8 cellular contexts compared by ENCODE assay signal in the genomic region with DNA sequence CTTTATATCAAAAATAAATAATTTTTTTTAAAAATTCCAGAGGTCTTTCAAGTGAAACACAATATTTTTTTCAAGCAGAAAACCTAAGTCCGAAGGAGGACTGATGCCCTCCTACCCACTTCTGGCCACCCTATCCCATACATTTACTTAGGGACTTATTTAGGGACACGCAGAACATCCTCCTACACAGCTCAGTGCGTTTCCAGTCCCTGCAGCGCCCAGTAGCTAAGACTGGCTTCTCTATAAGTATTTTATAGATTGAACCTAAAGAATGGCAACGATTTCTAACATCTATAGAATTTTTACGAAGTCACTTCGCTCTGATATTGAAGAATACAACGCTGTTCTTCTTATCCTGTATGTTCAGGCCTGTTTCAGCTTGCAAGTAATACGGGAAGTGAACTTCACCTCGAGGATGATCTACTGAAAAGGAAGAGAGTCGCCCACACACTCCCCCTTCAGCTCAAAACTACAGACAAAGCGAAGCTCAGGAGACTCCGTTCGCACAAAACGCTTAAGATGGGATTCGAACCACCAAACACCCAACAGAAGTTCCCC. TPM values are rescaled to one million over a fixed set of nuclear protein-coding genes. Genes with fewer than 3 reads are reported as not detected.
A peak's percentile ranks its signal among the peaks of the same experiment; 100 is the strongest.
DNase-seq lines count a peak whose midpoint lies in the region; ATAC-seq and TF ChIP-seq lines count a peak whose summit lies in the region.

No MANE protein-coding gene starts in this region.

- no peaks in the 10 kb centered on the region for H3K27me3 ChIP-seq in left lung
- no peaks in the 10 kb centered on the region for H3K27me3 ChIP-seq in tibial nerve

- peaks cover 20% of the 10 kb centered on the region for H3K4me1 Mint-ChIP-seq in activated naive CD4-positive, alpha-beta T cell treated with anti-CD3 and anti-CD28 coated beads for 36 hours (ENCODE audit: low read depth)
- H3K4me1 Mint-ChIP-seq in activated T-helper 17 cell treated with anti-CD3 and anti-CD28 coated beads, Interleukin-2, amount 50 U/mL, for 72 hours, result peaks cover 15% of the 10 kb centered on the region

- H3K9me3 Mint-ChIP-seq in activated naive CD4-positive, alpha-beta T cell treated with anti-CD3 and anti-CD28 coated beads for 36 hours, result no peaks in the 10 kb centered on the region
- H3K9me3 Mint-ChIP-seq in activated T-helper 17 cell treated with anti-CD3 and anti-CD28 coated beads, Interleukin-2, amount 50 U/mL, for 72 hours, result no peaks in the 10 kb centered on the region

- ATAC-seq in activated T-helper 17 cell treated with anti-CD3 and anti-CD28 coated beads, Interleukin-2, amount 50 U/mL, for 72 hours (replicated peaks), result no peak
- no peak for ATAC-seq in left lung

- no peak for TF ChIP-seq CTCF in left lung (IDR thresholded peaks at IDR 0.05)
- TF ChIP-seq CTCF in tibial nerve (IDR thresholded peaks at IDR 0.05), result no peak

- WGBS in tibial nerve, 2 donors, result 7 to 8% methylated on average over 16 of the region's 16 CpGs

- no peaks in the 10 kb centered on the region for H3K9me3 ChIP-seq in left lung
- no peaks in the 10 kb centered on the region for H3K9me3 ChIP-seq in tibial nerve

- H3K36me3 Mint-ChIP-seq in activated naive CD4-positive, alpha-beta T cell treated with anti-CD3 and anti-CD28 coated beads for 36 hours (ENCODE audit: low read depth), result peaks cover 19% of the 10 kb centered on the region
- H3K36me3 Mint-ChIP-seq in activated T-helper 17 cell treated with anti-CD3 and anti-CD28 coated beads, Interleukin-2, amount 50 U/mL, for 72 hours (ENCODE audit: low read depth), result peaks cover 43% of the 10 kb centered on the region

- H3K27ac ChIP-seq in left lung (peak overlapping the region; percentile 97 to 99), tibial nerve (peak overlapping the region in 1 of 4 donors; percentile 100)

- TF ChIP-seq EP300 in tibial nerve (IDR thresholded peaks at IDR 0.05), result no peak

- H3K4me3 ChIP-seq in left lung, result peak overlapping the region; percentile 93 to 98
- H3K4me3 ChIP-seq in tibial nerve, result peak overlapping the region; percentile 36 to 99 (median 90)

- H3K27me3 Mint-ChIP-seq in activated naive CD4-positive, alpha-beta T cell treated with anti-CD3 and anti-CD28 coated beads for 36 hours (ENCODE audit: low read depth), result no peaks in the 10 kb centered on the region
- no peaks in the 10 kb centered on the region for H3K27me3 Mint-ChIP-seq in activated T-helper 17 cell treated with anti-CD3 and anti-CD28 coated beads, Interleukin-2, amount 50 U/mL, for 72 hours

- H3K4me3 Mint-ChIP-seq in activated naive CD4-positive, alpha-beta T cell treated with anti-CD3 and anti-CD28 coated beads for 36 hours, result peak overlapping the region; percentile 89
- H3K4me3 Mint-ChIP-seq in activated T-helper 17 cell treated with anti-CD3 and anti-CD28 coated beads, Interleukin-2, amount 50 U/mL, for 72 hours, result peak overlapping the region; percentile 90

- intact Hi-C loops in activated naive CD4-positive, alpha-beta T cell treated with anti-CD3 and anti-CD28 coated beads for 36 hours (cut with micrococcal nuclease), result loop anchor here (1.0 to 5.0 kb wide), 4 partner anchors 62 to 811 kb away; a partner anchor contains a TSS
- intact Hi-C loops in left lung (cut with DNase I), result no loop called here

- peaks cover 0 to 33% of the 10 kb centered on the region in 2 donors for H3K36me3 ChIP-seq in left lung
- H3K36me3 ChIP-seq in tibial nerve, result peaks cover 0 to 30% (median 4%) of the 10 kb centered on the region in 3 donors

- CTCF ChIA-PET in activated naive CD4-positive, alpha-beta T cell treated with anti-CD3 and anti-CD28 coated beads for 36 hours (lab: Charles Lee), result interaction anchor here (0.7 to 1.5 kb wide), 2 partner anchors 72 to 822 kb away, joined by 3 read pairs; no protein-coding TSS in a partner anchor

- H3K27ac Mint-ChIP-seq in activated naive CD4-positive, alpha-beta T cell treated with anti-CD3 and anti-CD28 coated beads for 36 hours, result peak overlapping the region; percentile 96
- peak overlapping the region; percentile 87 for H3K27ac Mint-ChIP-seq in activated T-helper 17 cell treated with anti-CD3 and anti-CD28 coated beads, Interleukin-2, amount 50 U/mL, for 72 hours

- TF ChIP-seq POLR2A in tibial nerve (IDR thresholded peaks at IDR 0.05), result no peak

- no peak for DNase-seq in activated naive CD4-positive, alpha-beta T cell treated with anti-CD3 and anti-CD28 coated beads for 36 hours
- DNase-seq in activated naive CD4-positive, alpha-beta T cell treated with anti-CD3 and anti-CD28 coated beads, Interleukin-2, amount 50 U/mL, for 16 hours, result no peak
- no peak for DNase-seq in left lung
- DNase-seq in tibial nerve (ENCODE audit: low spot score in 2 of 2), result no peak
- DNase-seq in activated CD4-positive, CD25-positive, alpha-beta regulatory T cell (lab: John Stamatoyannopoulos, UW), result no peak
- no peak for DNase-seq in iPS-NIHi7 (ENCODE audit: extremely low spot score)
- DNase-seq in middle frontal gyrus (ENCODE audit: extremely low spot score, low spot score), result no peak

- H3K4me1 ChIP-seq in left lung, result peaks cover 14 to 23% of the 10 kb centered on the region in 2 donors
- peaks cover 0 to 22% (median 0%) of the 10 kb centered on the region in 4 donors for H3K4me1 ChIP-seq in tibial nerve

RNA-seq across cellular contexts. Expression of a gene that starts 0.3 kb away (rescaled TPM):
- 10 to 100 TPM; 47.8 to 52.6 TPM for total RNA-seq in activated naive CD4-positive, alpha-beta T cell treated with anti-CD3 and anti-CD28 coated beads for 36 hours
- total RNA-seq in activated T-helper 17 cell treated with anti-CD3 and anti-CD28 coated beads, Interleukin-2, amount 50 U/mL, for 72 hours, result 10 to 100 TPM; 27.0 to 40.1 TPM
- 10 to 100 TPM; 12.5 to 27.1 TPM for total RNA-seq in left lung
- 10 to 100 TPM in 2 of 4 donors, 1 to 10 TPM in 2; 7.4 to 22.0 (median 13.1) TPM for total RNA-seq in tibial nerve

RNA-seq across cellular contexts. Expression of a gene that starts 0.6 kb away (rescaled TPM):
- total RNA-seq in activated naive CD4-positive, alpha-beta T cell treated with anti-CD3 and anti-CD28 coated beads for 36 hours, result 10 to 100 TPM; 12.7 to 13.3 TPM
- total RNA-seq in activated T-helper 17 cell treated with anti-CD3 and anti-CD28 coated beads, Interleukin-2, amount 50 U/mL, for 72 hours, result 10 to 100 TPM; 18.9 to 20.3 TPM
- total RNA-seq in left lung (10 to 100 TPM; 11.6 to 12.1 TPM), tibial nerve (10 to 100 TPM; 20.0 to 38.7 (median 27.0) TPM)

RNA-seq across cellular contexts. Expression of a gene that starts 31.2 kb away (rescaled TPM):
- total RNA-seq in activated naive CD4-positive, alpha-beta T cell treated with anti-CD3 and anti-CD28 coated beads for 36 hours, result 10 to 100 TPM; 28.2 to 28.6 TPM
- 10 to 100 TPM; 16.0 to 20.0 TPM for total RNA-seq in activated T-helper 17 cell treated with anti-CD3 and anti-CD28 coated beads, Interleukin-2, amount 50 U/mL, for 72 hours
- total RNA-seq in left lung (10 to 100 TPM; 23.5 to 24.2 TPM), tibial nerve (10 to 100 TPM; 16.7 to 22.4 (median 20.6) TPM)

RNA-seq across cellular contexts. Expression of a gene that starts 59.1 kb away (rescaled TPM):
- 100 to 1,000 TPM; 106 to 108 TPM for total RNA-seq in activated naive CD4-positive, alpha-beta T cell treated with anti-CD3 and anti-CD28 coated beads for 36 hours
- 10 to 100 TPM; 55.4 to 62.3 TPM for total RNA-seq in activated T-helper 17 cell treated with anti-CD3 and anti-CD28 coated beads, Interleukin-2, amount 50 U/mL, for 72 hours
- total RNA-seq in left lung (100 to 1,000 TPM; 194 to 259 TPM), tibial nerve (100 to 1,000 TPM in 3 of 4 donors, 10 to 100 TPM in 1; 65.6 to 113 (median 111) TPM)
